ENCODE assay signal across 10 cellular contexts in the genomic region with DNA sequence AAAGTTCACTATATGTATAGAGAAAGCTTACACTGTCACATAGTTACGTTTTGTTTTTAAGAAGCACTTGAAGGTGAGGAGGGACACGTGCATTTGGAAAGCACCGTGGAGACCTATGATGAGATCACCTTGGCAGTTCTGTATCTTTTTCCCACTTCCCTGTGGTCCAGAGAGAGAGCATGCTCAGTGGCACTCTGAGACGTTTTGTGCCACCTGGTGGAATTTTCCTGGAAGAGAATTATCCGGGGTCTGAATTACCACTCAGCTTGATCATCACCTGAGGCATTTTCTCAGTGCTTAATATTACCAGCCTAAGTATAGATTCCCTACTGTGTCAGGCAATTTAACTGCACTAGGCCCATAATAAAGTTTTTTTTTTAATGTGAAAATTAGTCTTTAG.
DNase-seq lines count a peak whose midpoint lies in the region; ATAC-seq, FAIRE-seq and TF ChIP-seq lines count a peak whose summit lies in the region.
"Had no signal": no experiment of that assay in that cellular context is flagged by ENCODE, and none has a peak within 500 bp of the region (broad histone marks: within the 10 kb centered on the region; RNA-seq: fewer than 3 reads in every experiment).

No MANE protein-coding gene starts in this region.

- ATAC-seq in pancreas (peak in 3 of 4 donors; percentile 46 to 71 (median 63)), GM21423 (IDR thresholded peaks at IDR 0.05; ENCODE audit: unreplicated experiment) (no peak), HG03025 (IDR thresholded peaks at IDR 0.05; ENCODE audit: low FRiP score, unreplicated experiment) (no peak), GM21447 (IDR thresholded peaks at IDR 0.05; ENCODE audit: unreplicated experiment) (no peak)

- CTCF ChIA-PET in MCF 10A (lab: Yijun Ruan, JAX), result interaction anchor here (0.6 kb wide), 1 partner anchor 502 kb away, joined by 3 read pairs; no protein-coding TSS in a partner anchor

- no peaks in the 10 kb centered on the region for H3K9me3 ChIP-seq in pancreas

- H3K27ac Mint-ChIP-seq in MCF 10A (ENCODE audit: low read depth, unreplicated experiment), result no peak overlapping the region

- H3K27ac ChIP-seq in pancreas, result no peak overlapping the region

- H3K4me3 ChIP-seq in pancreas, result no peak overlapping the region

- H3K4me1 Mint-ChIP-seq in MCF 10A (ENCODE audit: insufficient read depth, unreplicated experiment), result no peaks in the 10 kb centered on the region

- H3K27me3 ChIP-seq in pancreas, result no peaks in the 10 kb centered on the region

- H3K4me1 ChIP-seq in pancreas, result no peaks in the 10 kb centered on the region

- WGBS in pancreas, 2 donors, result 6 to 7% methylated on average over 5 of the region's 5 CpGs

- no peak overlapping the region for H3K4me3 Mint-ChIP-seq in MCF 10A (ENCODE audit: unreplicated experiment)

- H3K9me3 Mint-ChIP-seq in MCF 10A (ENCODE audit: unreplicated experiment), result no peaks in the 10 kb centered on the region

- intact Hi-C loops in MCF 10A (cut with micrococcal nuclease) (loop anchor here (10.0 kb wide), 1 partner anchor 1242 kb away; no protein-coding TSS in a partner anchor), pancreas (cut with DNase I) (no loop called here)

- BruUV-seq in MCF 10A (replicated peaks; lab: Mats Ljungman, UMichigan), result no TSS peak

- DNase-seq in H4 (ENCODE audit: low spot score) (peak; percentile 53), NCI-H2107 treated with DMSO at 0.1 percent for 48 hours (lab: John Stamatoyannopoulos, UW; ENCODE audit: unreplicated experiment) (peak; percentile 45), MCF 10A (ENCODE audit: unreplicated experiment) (peak; percentile 46), pancreas (no peak)
- DNase-seq in stimulated activated CD4-positive, alpha-beta T cell treated with anti-CD3 and anti-CD28 coated beads, Interleukin-2, amount 100 ng/mL, for 48 hours, result no peak
- DNase-seq: activated naive CD4-positive, alpha-beta T cell treated with Interleukin-2 at 50 U/mL for 16 hours; effector CD8-positive, alpha-beta T cell had no signal

- no peak for FAIRE-seq in pancreas (lab: Jason Lieb, UNC)

- peak; percentile 25 for TF ChIP-seq CTCF in MCF 10A (IDR thresholded peaks at IDR 0.05; ENCODE audit: unreplicated experiment)
- no peak for TF ChIP-seq CTCF in pancreas (IDR thresholded peaks at IDR 0.05)

- POLR2A ChIA-PET in MCF 10A (lab: Yijun Ruan, JAX), result no interaction called here

- no peaks in the 10 kb centered on the region for H3K27me3 Mint-ChIP-seq in MCF 10A (ENCODE audit: insufficient read depth, unreplicated experiment)

- no peaks in the 10 kb centered on the region for H3K36me3 ChIP-seq in pancreas

- H3K36me3 Mint-ChIP-seq in MCF 10A (ENCODE audit: insufficient read depth, unreplicated experiment), result no peaks in the 10 kb centered on the region

Comparison
In these comparisons a context has a peak if more than half of its experiments do, and no peak if none do; other contexts are left out.
1. DNase-seq: peak in H4 (single experiment), NCI-H2107 treated with DMSO at 0.1 percent for 48 hours (single experiment) and MCF 10A (single experiment); none in pancreas (0 of 6) and stimulated activated CD4-positive, alpha-beta T cell treated with anti-CD3 and anti-CD28 coated beads, Interleukin-2, amount 100 ng/mL, for 48 hours (0 of 2).
2. ATAC-seq: peak in pancreas (3 of 4); none in GM21423 (single experiment), HG03025 (single experiment) and GM21447 (single experiment).